ENCODE assay signal across 34 cellular contexts in genomic region chr5:655406-655805, GRCh38. TPM values are rescaled to one million over a fixed set of nuclear protein-coding genes. Genes with fewer than 3 reads are reported as not detected.
"Had no signal": no experiment of that assay in that cellular context is flagged by ENCODE, and none has a peak within 500 bp of the region (broad histone marks: within the 10 kb centered on the region; RNA-seq: fewer than 3 reads in every experiment).

No MANE protein-coding gene starts in this region.

- ATAC-seq: activated naive CD8-positive, alpha-beta T cell treated with anti-CD3 and anti-CD28 coated beads, Interleukin-2, amount 50 U/mL, for 24 hours; activated T-cell treated with anti-CD3 and anti-CD28 coated beads, Interleukin-2, amount 50 U/mL, for 4 hours; PC-3 had no signal

- H3K4me1 ChIP-seq: Peyer's patch had no signal

- H3K9me3 Mint-ChIP-seq: activated B cell treated with CpG ODN at 0.5 μM for 24 hours; activated CD4-positive, alpha-beta memory T cell treated with anti-CD3 and anti-CD28 coated beads for 36 hours; activated naive CD4-positive, alpha-beta T cell treated with anti-CD3 and anti-CD28 coated beads, Interleukin-2, amount 10 ng/mL, durations not matched to agents 7 days and 5 days; activated naive CD8-positive, alpha-beta T cell treated with anti-CD3 and anti-CD28 coated beads, Interleukin-2, amount 50 U/mL, for 24 hours; activated T-cell treated with anti-CD3 and anti-CD28 coated beads, Interleukin-2, amount 50 U/mL, for 4 hours; activated T-helper 1 cell treated with anti-CD3 and anti-CD28 coated beads, Interleukin-12 subunit alpha, Interleukin-12 subunit beta, Interleukin-2, Interleukin-4 antibody, amounts not matched to agents 30 ng/mL and 10 ng/mL and 1 ng/mL, durations not matched to agents 14 hours and 24 hours and 36 hours had no signal

- H3K27ac ChIP-seq: brain microvascular endothelial cell, Peyer's patch, VCaP had no signal

- H3K36me3 ChIP-seq: brain microvascular endothelial cell had no signal

- H3K27me3 Mint-ChIP-seq: activated B cell treated with CpG ODN at 0.5 μM for 24 hours; activated CD4-positive, alpha-beta memory T cell treated with anti-CD3 and anti-CD28 coated beads for 36 hours; activated naive CD4-positive, alpha-beta T cell treated with anti-CD3 and anti-CD28 coated beads, Interleukin-2, amount 10 ng/mL, durations not matched to agents 7 days and 5 days; activated naive CD8-positive, alpha-beta T cell; activated naive CD8-positive, alpha-beta T cell treated with anti-CD3 and anti-CD28 coated beads, Interleukin-2, amount 50 U/mL, for 24 hours had no signal

- H3K4me1 Mint-ChIP-seq: activated B cell treated with CpG ODN at 0.5 μM for 24 hours; activated naive CD8-positive, alpha-beta T cell treated with anti-CD3 and anti-CD28 coated beads, Interleukin-2, amount 50 U/mL, for 24 hours had no signal

- H3K9me3 ChIP-seq: Peyer's patch had no signal

- H3K4me3 ChIP-seq: Peyer's patch had no signal

- H3K27me3 ChIP-seq: brain microvascular endothelial cell, Peyer's patch had no signal

- DNase-seq: activated B cell treated with CpG ODN at 0.5 μM for 24 hours; activated CD4-positive, alpha-beta memory T cell treated with anti-CD3 and anti-CD28 coated beads for 36 hours; activated CD4-positive, alpha-beta T cell treated with anti-CD3 and anti-CD28 coated beads for 4 hours; activated CD4-positive, alpha-beta T cell treated with anti-CD3 and anti-CD28 coated beads, Interleukin-2, amount 50 U/mL, for 1 hour; activated CD4-positive, CD25-positive, alpha-beta regulatory T cell treated with anti-CD3 and anti-CD28 coated beads, Interleukin-2, amount 50 U/mL, for 72 hours; activated CD8-positive, alpha-beta memory T cell treated with anti-CD3 and anti-CD28 coated beads, Interleukin-2, amount 50 U/mL, for 4 hours; activated effector memory CD4-positive, alpha-beta T cell treated with Interleukin-2 at 50 U/mL for 16 hours; activated naive CD4-positive, alpha-beta T cell treated with anti-CD3 and anti-CD28 coated beads, Interleukin-2, amount 10 ng/mL, durations not matched to agents 7 days and 5 days; activated naive CD8-positive, alpha-beta T cell treated with anti-CD3 and anti-CD28 coated beads, Interleukin-2, amount 50 U/mL, for 24 hours; activated T-cell treated with anti-CD3 and anti-CD28 coated beads for 4 hours; activated T-cell treated with anti-CD3 and anti-CD28 coated beads, Interleukin-2, amount 50 U/mL, for 4 hours; anterior cingulate cortex; brain microvascular endothelial cell; central memory CD4-positive, alpha-beta T cell; Karpas-422; NCI-H1105; NCI-H1417 treated with DMSO at 0.1 percent for 48 hours; NCI-H187 treated with DMSO at 0.1 percent for 48 hours; NCI-H2081; NCI-H226; NCI-H446 treated with DMSO at 0.1 percent for 48 hours; NCI-H526; NCI-H748 treated with DMSO at 0.1 percent for 48 hours; NK-92 treated with Interleukin-12 subunit alpha and Interleukin-12 subunit beta, amount 100 ng/mL, for 24 hours; PC-3; Peyer's patch; RPMI8226; SW 1271; T-helper 1 cell; T-helper 2 cell; T-helper 9 cell had no signal

- H3K4me3 Mint-ChIP-seq: activated B cell treated with CpG ODN at 0.5 μM for 24 hours; activated CD4-positive, alpha-beta memory T cell treated with anti-CD3 and anti-CD28 coated beads for 36 hours; activated naive CD4-positive, alpha-beta T cell treated with anti-CD3 and anti-CD28 coated beads, Interleukin-2, amount 10 ng/mL, durations not matched to agents 7 days and 5 days; activated naive CD8-positive, alpha-beta T cell; activated naive CD8-positive, alpha-beta T cell treated with anti-CD3 and anti-CD28 coated beads, Interleukin-2, amount 50 U/mL, for 24 hours; activated T-cell treated with anti-CD3 and anti-CD28 coated beads, Interleukin-2, amount 50 U/mL, for 4 hours; activated T-helper 1 cell treated with anti-CD3 and anti-CD28 coated beads, Interleukin-12 subunit alpha, Interleukin-12 subunit beta, Interleukin-2, Interleukin-4 antibody, amounts not matched to agents 30 ng/mL and 10 ng/mL and 1 ng/mL, durations not matched to agents 14 hours and 24 hours and 36 hours had no signal

- H3K27ac Mint-ChIP-seq: activated B cell treated with CpG ODN at 0.5 μM for 24 hours; activated CD4-positive, alpha-beta memory T cell treated with anti-CD3 and anti-CD28 coated beads for 36 hours; activated naive CD4-positive, alpha-beta T cell treated with anti-CD3 and anti-CD28 coated beads, Interleukin-2, amount 10 ng/mL, durations not matched to agents 7 days and 5 days; activated naive CD8-positive, alpha-beta T cell; activated naive CD8-positive, alpha-beta T cell treated with anti-CD3 and anti-CD28 coated beads, Interleukin-2, amount 50 U/mL, for 24 hours; activated T-helper 1 cell treated with anti-CD3 and anti-CD28 coated beads, Interleukin-12 subunit alpha, Interleukin-12 subunit beta, Interleukin-2, Interleukin-4 antibody, amounts not matched to agents 30 ng/mL and 10 ng/mL and 1 ng/mL, durations not matched to agents 14 hours and 24 hours and 36 hours had no signal

RNA-seq across cellular contexts. Expression of gene TPPP, which starts 37.7 kb away (rescaled TPM):
- total RNA-seq: activated T-helper 1 cell treated with anti-CD3 and anti-CD28 coated beads, Interleukin-12 subunit alpha, Interleukin-12 subunit beta, Interleukin-2, Interleukin-4 antibody, amounts not matched to agents 30 ng/mL and 10 ng/mL and 1 ng/mL, durations not matched to agents 14 hours and 24 hours and 36 hours had no signal
